17 cellular contexts compared by ENCODE assay signal in the genomic region with DNA sequence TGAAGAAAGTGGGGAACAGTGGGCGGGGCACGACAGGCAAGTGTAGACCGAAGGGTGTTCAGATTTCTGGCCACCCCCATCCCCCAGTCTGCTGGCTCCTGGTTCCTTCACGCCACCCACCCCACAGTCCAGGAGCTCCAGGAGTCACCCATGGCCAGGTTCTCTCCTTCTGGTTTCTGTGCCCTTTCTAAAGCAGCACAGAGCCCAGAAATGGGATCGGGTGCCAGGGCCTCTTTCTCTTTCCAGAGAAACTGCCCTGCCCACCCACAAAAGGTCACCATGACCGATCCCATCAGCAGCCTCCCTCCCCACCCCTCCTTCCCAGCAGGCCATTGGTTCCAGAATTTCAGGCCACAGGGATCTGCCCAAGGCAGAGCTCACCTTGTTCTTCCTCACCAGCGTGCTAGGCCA. TPM values are rescaled to one million over a fixed set of nuclear protein-coding genes. Genes with fewer than 3 reads are reported as not detected.
DNase-seq lines count a peak whose midpoint lies in the region; TF ChIP-seq lines count a peak whose summit lies in the region.
"Had no signal": no experiment of that assay in that cellular context is flagged by ENCODE, and none has a peak within 500 bp of the region (broad histone marks: within the 10 kb centered on the region; RNA-seq: fewer than 3 reads in every experiment).

No MANE protein-coding gene starts in this region.

- H3K79me1 ChIP-seq in H9 (ENCODE audit: insufficient read depth, low read depth, low read length, poor library complexity, severe bottlenecking): no peaks in the 10 kb centered on the region

- no peak overlapping the region for H3K4ac ChIP-seq in H9 (ENCODE audit: low read depth, low read length)

- no peak overlapping the region for H2BK5ac ChIP-seq in H9 (ENCODE audit: insufficient read length, low read length)

- H2BK12ac ChIP-seq in H9 (ENCODE audit: insufficient read length, low read depth, low read length): no peak overlapping the region

- DNase-seq in H9 (peak; percentile 22), islet precursor cell (peak; percentile 33), sigmoid colon (peak; percentile 48), SKM-1 treated with dmso at 0.1 percent for 144 hours (lab: John Stamatoyannopoulos, UW; ENCODE audit: unreplicated experiment) (no peak), NCI-H1092 treated with DMSO at 0.1 percent for 48 hours (lab: John Stamatoyannopoulos, UW) (no peak)
- no peak for DNase-seq in activated CD8-positive, alpha-beta memory T cell treated with anti-CD3 and anti-CD28 coated beads for 24 hours
- DNase-seq: CD8-positive, alpha-beta T cell; COR-L47; DMS153; DMS79 treated with DMSO at 0.1 percent for 48 hours; EL; HCEC 1CT; HFFc6 had no signal

- H3K27ac Mint-ChIP-seq in H9: no peak overlapping the region
- H3K27ac Mint-ChIP-seq: B cell; CD8-positive, alpha-beta T cell; GM23338; HFFc6 had no signal

- H3K27me3 ChIP-seq in BLaER1: peaks cover 8% of the 10 kb centered on the region; the same call in 1 of the 2 replicates
- peaks cover 4% of the 10 kb centered on the region; the same call in 1 of the 2 replicates for H3K27me3 ChIP-seq in H9 (ENCODE audit: insufficient read depth, low read length)
- no peaks in the 10 kb centered on the region for H3K27me3 ChIP-seq in sigmoid colon

- no peak overlapping the region for H3T11ph ChIP-seq in H9 (ENCODE audit: low read length)

- H2AFZ ChIP-seq in H9 (ENCODE audit: low read length): no peak overlapping the region

- H4K20me1 ChIP-seq in BLaER1: peaks cover 7% of the 10 kb centered on the region; the same call in 1 of the 2 replicates
- no peaks in the 10 kb centered on the region for H4K20me1 ChIP-seq in H9 (ENCODE audit: control insufficient read depth, insufficient read depth, insufficient read length)

- no peak overlapping the region for H2BK120ac ChIP-seq in H9 (ENCODE audit: low read depth, low read length, poor library complexity, severe bottlenecking)

- H3K4me2 ChIP-seq in BLaER1 (peak overlapping the region; percentile 64; the same call in 1 of the 2 replicates), H9 (ENCODE audit: insufficient read depth, insufficient read length, low read length) (no peak overlapping the region)
- H3K4me2 ChIP-seq: GM23338 had no signal

- no peaks in the 10 kb centered on the region for H3K79me2 ChIP-seq in H9 (ENCODE audit: insufficient read depth, low read length)

- H3K9ac ChIP-seq in BLaER1: no peak overlapping the region
- H3K9ac ChIP-seq in H9 (ENCODE audit: extremely low read depth, insufficient read length, low read length): no peak overlapping the region

- H2AK5ac ChIP-seq in H9 (ENCODE audit: insufficient read length, low read length): no peak overlapping the region

- peaks cover 44% of the 10 kb centered on the region for H3K4me1 ChIP-seq in BLaER1
- peaks cover 3% of the 10 kb centered on the region; the same call in 1 of the 2 replicates for H3K4me1 ChIP-seq in H9 (ENCODE audit: insufficient read depth, low read length)
- H3K4me1 ChIP-seq in sigmoid colon: peaks cover 0 to 29% (median 24%) of the 10 kb centered on the region in 4 donors

- H2BK15ac ChIP-seq in H9 (ENCODE audit: low read depth, low read length): no peak overlapping the region

- intact Hi-C loops in sigmoid colon (cut with DNase I): no loop called here

- no CpG with 5 or more reads among the region's 7 CpGs for WGBS in H9 (ENCODE audit: extremely low coverage, insufficient read length, low lambda C conversion rate)
- 84 to 90% methylated on average over 7 of the region's 7 CpGs for WGBS in sigmoid colon, 2 donors

- H3K4me3 Mint-ChIP-seq in H9: no peak overlapping the region
- H3K4me3 Mint-ChIP-seq: B cell; CD14-positive monocyte; CD8-positive, alpha-beta T cell; GM23338; HFFc6 had no signal

- H3K36me3 ChIP-seq in BLaER1: peaks cover 1% of the 10 kb centered on the region; the same call in 1 of the 2 replicates
- H3K36me3 ChIP-seq in sigmoid colon: no peaks in the 10 kb centered on the region

- H3K23me2 ChIP-seq in H9 (ENCODE audit: insufficient read length, low read depth, low read length, poor library complexity, severe bottlenecking): no peaks in the 10 kb centered on the region

- no peak overlapping the region for H4K5ac ChIP-seq in H9 (ENCODE audit: insufficient read length, low read depth, low read length)

- H3K9me3 Mint-ChIP-seq in H9: peaks cover 4 to 7% of the 10 kb centered on the region in 2 experiments; a peak in 4 of 5 replicates
- H3K9me3 Mint-ChIP-seq: CD8-positive, alpha-beta T cell; HFFc6 had no signal

- no peak for TF ChIP-seq EP300 in sigmoid colon (IDR thresholded peaks at IDR 0.05)

- no peak for TF ChIP-seq POLR2A in sigmoid colon (IDR thresholded peaks at IDR 0.05)

- H3K14ac ChIP-seq in H9 (ENCODE audit: insufficient read depth, low read length): no peak overlapping the region

- no peak overlapping the region for H3K23ac ChIP-seq in H9 (ENCODE audit: insufficient read length, low read depth, low read length)

- H3K4me3 ChIP-seq in BLaER1 (no peak overlapping the region), sigmoid colon (no peak overlapping the region)
- H3K4me3 ChIP-seq: GM23338 had no signal

- TF ChIP-seq CTCF in H9 (conservative IDR thresholded peaks at IDR 0.05) (no peak), sigmoid colon (IDR thresholded peaks at IDR 0.05) (no peak)

- no peak overlapping the region for H4K91ac ChIP-seq in H9 (ENCODE audit: insufficient read length, low read depth, low read length)

- no peak overlapping the region for H2BK20ac ChIP-seq in H9 (ENCODE audit: low read depth, low read length, poor library complexity, severe bottlenecking)

- no peak overlapping the region for H3K18ac ChIP-seq in H9 (ENCODE audit: insufficient read length, low read depth, low read length)

- no peak overlapping the region for H3K56ac ChIP-seq in H9 (ENCODE audit: insufficient read length, low read depth, low read length)

- H3K27me3 Mint-ChIP-seq in H9 (ENCODE audit: low read depth): peaks cover 43% of the 10 kb centered on the region

- peaks cover 6 to 9% (median 6%) of the 10 kb centered on the region in 3 experiments; a peak in 6 of 7 replicates for H3K36me3 Mint-ChIP-seq in H9 (ENCODE audit: insufficient read depth in 1 of 3, low read depth in 3 of 3)
- H3K36me3 Mint-ChIP-seq: CD14-positive monocyte; CD8-positive, alpha-beta T cell had no signal

- H3K9me3 ChIP-seq in BLaER1: no peaks in the 10 kb centered on the region
- H3K9me3 ChIP-seq in H9 (ENCODE audit: control insufficient read depth, low read depth, low read length): no peaks in the 10 kb centered on the region
- H3K9me3 ChIP-seq in sigmoid colon: no peaks in the 10 kb centered on the region

- no peak overlapping the region for H4K8ac ChIP-seq in H9 (replicated peaks; ENCODE audit: insufficient read length, low read depth, low read length)

- H3K27ac ChIP-seq in BLaER1 (no peak overlapping the region), H9 (ENCODE audit: insufficient read length, low read depth, low read length) (no peak overlapping the region), sigmoid colon (no peak overlapping the region)

- H3K4me1 Mint-ChIP-seq in H9: peaks cover 24 to 28% of the 10 kb centered on the region in 2 experiments

RNA-seq across cellular contexts. Expression of a gene that starts 3.2 kb away (rescaled TPM):
- total RNA-seq in H9 (2021) (26.7 and 29.2 TPM in 2 replicates), sigmoid colon (10 to 100 TPM in 1 of 4 donors, 1 to 10 TPM in 3; 3.6 to 10.8 (median 5.3) TPM)
- 1 to 10 TPM in 1 of 3 donors, under 1 TPM in 2; under 0.01 to 3.3 (median under 0.01) TPM for polyA plus RNA-seq in sigmoid colon

RNA-seq across cellular contexts. Expression of a gene that starts 32.4 kb away (rescaled TPM):
- total RNA-seq in H9 (2021) (139 and 144 TPM in 2 replicates), sigmoid colon (100 to 1,000 TPM; 106 to 160 (median 148) TPM)
- polyA plus RNA-seq in sigmoid colon: 100 to 1,000 TPM; 100 to 135 (median 108) TPM

RNA-seq across cellular contexts. Expression of a gene that starts 36.8 kb away (rescaled TPM):
- total RNA-seq in H9 (2021) (60.3 and 63.0 TPM in 2 replicates), sigmoid colon (10 to 100 TPM in 1 of 4 donors, 1 to 10 TPM in 3; 2.3 to 13.6 (median 7.4) TPM)
- polyA plus RNA-seq in sigmoid colon: 10 to 100 TPM in 1 of 3 donors, 1 to 10 TPM in 2; 3.0 to 12.2 (median 3.6) TPM
- total RNA-seq: B cell; CD8-positive, alpha-beta T cell had no signal

Comparison
In these comparisons a context has a peak if more than half of its experiments do, and no peak if none do; other contexts are left out.
1. DNase-seq: peak in H9 (single experiment), islet precursor cell (single experiment) and sigmoid colon (single experiment); none in activated CD8-positive, alpha-beta memory T cell treated with anti-CD3 and anti-CD28 coated beads for 24 hours (single experiment), SKM-1 treated with dmso at 0.1 percent for 144 hours (single experiment) and NCI-H1092 treated with DMSO at 0.1 percent for 48 hours (single experiment).